Comparison of ENCODE assay signal across 2 cellular contexts in genomic region chr5:55601209-55601618, GRCh38.
TF ChIP-seq lines count a peak whose summit lies in the region.

No MANE protein-coding gene starts in this region.

TF ChIP-seq in IMR-90, 13 proteins besides CTCF, POLR2A, EP300 and RAD21:
- TF ChIP-seq BHLHE40 (IDR thresholded peaks at IDR 0.05; ENCODE audit: low read depth, low read length) = 0 out of 2 replicates have a peak, but pooled peaks have one; percentile 2
- TF ChIP-seq NFE2L2 (IDR thresholded peaks at IDR 0.05; ENCODE audit: low read depth, low read length) = no peak
- TF ChIP-seq RCOR1 (IDR thresholded peaks at IDR 0.05; ENCODE audit: insufficient replicate concordance, low read length) = no peak

TF ChIP-seq in GM12878, 131 proteins besides CTCF, POLR2A, EP300 and RAD21:
- no peak for TF ChIP-seq E4F1 (IDR thresholded peaks at IDR 0.05; ENCODE audit: borderline replicate concordance, partially characterized antibody)
- no peak for TF ChIP-seq PBX3 (IDR thresholded peaks at IDR 0.05; ENCODE audit: insufficient replicate concordance, low read depth, low read length)
- no peak for TF ChIP-seq STAT3 (IDR thresholded peaks at IDR 0.05; ENCODE audit: low read depth, low read length)
- TF ChIP-seq RB1 (IDR thresholded peaks at IDR 0.05; ENCODE audit: borderline replicate concordance) = no peak
- TF ChIP-seq CHD1 (IDR thresholded peaks at IDR 0.05; ENCODE audit: low read depth, low read length) = no peak
- no peak for TF ChIP-seq ZNF207 (IDR thresholded peaks at IDR 0.05; ENCODE audit: borderline replicate concordance)
- no peak for TF ChIP-seq ZNF24 (IDR thresholded peaks at IDR 0.05)
- no peak for TF ChIP-seq MTA3 (IDR thresholded peaks at IDR 0.05; ENCODE audit: borderline replicate concordance, low read length)
- TF ChIP-seq RFX5 (IDR thresholded peaks at IDR 0.05; ENCODE audit: low read depth, low read length) = no peak
- TF ChIP-seq ATF3 (IDR thresholded peaks at IDR 0.05; ENCODE audit: borderline replicate concordance, extremely low read depth, low read depth, low read length) = no peak
TF ChIP-seq in GM12878: peak in this region for 0.
